ENCODE assay signal across 19 cellular contexts in the genomic region with DNA sequence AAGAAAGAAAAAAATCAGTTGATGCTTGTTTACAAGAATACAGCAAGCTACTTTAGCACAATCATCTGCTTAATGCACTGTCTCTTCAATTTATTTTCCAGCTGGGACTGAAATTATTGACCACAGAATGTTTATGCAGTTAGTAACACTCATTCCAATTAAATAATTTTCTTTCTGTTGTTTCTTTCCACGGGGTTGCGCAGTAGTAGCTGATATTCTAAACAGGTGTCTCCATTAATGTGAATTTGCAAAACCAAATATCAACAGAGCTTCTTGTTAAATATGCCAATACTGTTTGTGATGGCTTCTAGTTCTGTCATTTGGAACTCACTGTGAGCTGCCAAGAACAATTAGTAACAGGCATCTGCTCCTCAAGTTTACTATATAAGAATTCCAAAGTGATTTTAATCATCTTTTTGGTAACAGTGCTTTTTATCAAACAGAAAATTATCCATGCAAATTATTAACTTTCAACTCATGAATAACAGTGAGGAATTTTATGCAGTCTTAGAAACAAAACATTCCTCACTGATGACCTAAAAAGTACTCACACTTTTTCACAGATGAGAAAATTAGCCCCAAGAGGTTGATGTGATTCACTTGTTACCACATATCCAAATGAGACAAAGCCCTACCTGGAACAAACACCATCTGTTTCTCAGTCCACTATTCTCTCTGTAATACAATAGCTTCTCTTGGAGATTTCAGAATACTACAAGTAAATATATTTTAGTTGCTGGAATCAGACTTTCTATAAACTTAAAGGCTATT.
A peak's percentile ranks its signal among the peaks of the same experiment; 100 is the strongest.
DNase-seq lines count a peak whose midpoint lies in the region; TF ChIP-seq lines count a peak whose summit lies in the region.
"Had no signal": no experiment of that assay in that cellular context is flagged by ENCODE, and none has a peak within 500 bp of the region (broad histone marks: within the 10 kb centered on the region; RNA-seq: fewer than 3 reads in every experiment).

No MANE protein-coding gene starts in this region.

- no peak overlapping the region for H2BK120ac ChIP-seq in mesenchymal stem cell (ENCODE audit: low read depth, low read length)

- no peak overlapping the region for H2AK5ac ChIP-seq in mesenchymal stem cell (ENCODE audit: low read length, severe bottlenecking)

- H3K4me3 Mint-ChIP-seq in type B pancreatic cell (no peak overlapping the region), chondrocyte (ENCODE audit: unreplicated experiment) (no peak overlapping the region)
- H3K4me3 Mint-ChIP-seq: activated naive CD8-positive, alpha-beta T cell treated with anti-CD3 and anti-CD28 coated beads for 36 hours; T-helper 1 cell treated with Interleukin-12 subunit alpha and Interleukin-12 subunit beta and Interleukin-4 antibody, amounts not matched to agents 30 μg/mL and 1 μg/mL, for 36 hours had no signal

- TF ChIP-seq CTCF in type B pancreatic cell (conservative IDR thresholded peaks at IDR 0.05) (no peak), chondrocyte (IDR thresholded peaks at IDR 0.05) (no peak)

- H3K23ac ChIP-seq in mesenchymal stem cell (ENCODE audit: low read length in 2 of 2): no peak overlapping the region

- H3K9me3 Mint-ChIP-seq in type B pancreatic cell: peaks cover 4% of the 10 kb centered on the region
- peaks cover 4% of the 10 kb centered on the region for H3K9me3 Mint-ChIP-seq in chondrocyte (ENCODE audit: low read depth)
- H3K9me3 Mint-ChIP-seq: activated naive CD8-positive, alpha-beta T cell treated with anti-CD3 and anti-CD28 coated beads for 36 hours; T-helper 1 cell treated with Interleukin-12 subunit alpha and Interleukin-12 subunit beta and Interleukin-4 antibody, amounts not matched to agents 30 μg/mL and 1 μg/mL, for 36 hours had no signal

- no peaks in the 10 kb centered on the region for H3K36me3 ChIP-seq in mesenchymal stem cell (ENCODE audit: control insufficient read depth in 1 of 2, insufficient read depth in 2 of 2, low read depth in 1 of 2, low read length in 2 of 2)
- H3K36me3 ChIP-seq: thoracic aorta had no signal

- peak overlapping the region; percentile 97 for H3K27ac ChIP-seq in mesenchymal stem cell (ENCODE audit: low read length, poor library complexity, severe bottlenecking)
- H3K27ac ChIP-seq: coronary artery, thoracic aorta had no signal

- H2BK12ac ChIP-seq in mesenchymal stem cell (ENCODE audit: low read length in 2 of 2): no peak overlapping the region

- H3K36me3 Mint-ChIP-seq in type B pancreatic cell (no peaks in the 10 kb centered on the region), chondrocyte (ENCODE audit: low read depth) (no peaks in the 10 kb centered on the region)
- H3K36me3 Mint-ChIP-seq: activated naive CD8-positive, alpha-beta T cell treated with anti-CD3 and anti-CD28 coated beads for 36 hours had no signal

- peak overlapping the region; percentile 34 for H3K9ac ChIP-seq in mesenchymal stem cell (ENCODE audit: low read length)

- peaks cover 2% of the 10 kb centered on the region for H3K4me1 ChIP-seq in mesenchymal stem cell (ENCODE audit: control insufficient read depth, insufficient read depth, low read depth, low read length)

- H3K4me2 ChIP-seq in mesenchymal stem cell (ENCODE audit: low read length, poor library complexity, severe bottlenecking): no peak overlapping the region

- H3K27ac Mint-ChIP-seq in type B pancreatic cell: no peak overlapping the region
- no peak overlapping the region for H3K27ac Mint-ChIP-seq in chondrocyte (ENCODE audit: unreplicated experiment)
- H3K27ac Mint-ChIP-seq: activated naive CD8-positive, alpha-beta T cell treated with anti-CD3 and anti-CD28 coated beads for 36 hours; T-helper 1 cell treated with Interleukin-12 subunit alpha and Interleukin-12 subunit beta and Interleukin-4 antibody, amounts not matched to agents 30 μg/mL and 1 μg/mL, for 36 hours had no signal

- no peak overlapping the region for H3K4me3 ChIP-seq in mesenchymal stem cell (ENCODE audit: insufficient read depth in 1 of 2, low read depth in 1 of 2, low read length in 2 of 2)
- H3K4me3 ChIP-seq: coronary artery, GM12878, thoracic aorta had no signal

- no peaks in the 10 kb centered on the region for H3K9me3 ChIP-seq in mesenchymal stem cell (ENCODE audit: control insufficient read depth, low read length)
- H3K9me3 ChIP-seq: thoracic aorta had no signal

- H2BK15ac ChIP-seq in mesenchymal stem cell (ENCODE audit: low read depth, poor library complexity, severe bottlenecking): no peak overlapping the region

- H2AFZ ChIP-seq in mesenchymal stem cell (ENCODE audit: low read depth, low read length): no peak overlapping the region

- DNase-seq in Ammon's horn (ENCODE audit: low spot score) (peak; percentile 21), LHCN-M2 (ENCODE audit: low read depth) (peak; percentile 91), cerebellar cortex (ENCODE audit: low spot score) (peak; percentile 85), mesenchymal stem cell (no peak), type B pancreatic cell (ENCODE audit: extremely low spot score, unreplicated experiment) (no peak), SW 1271 (lab: John Stamatoyannopoulos, UW) (no peak), chondrocyte (ENCODE audit: low spot score) (no peak), ureter (ENCODE audit: low spot score) (no peak)
- DNase-seq: activated CD4-positive, CD25-positive, alpha-beta regulatory T cell treated with anti-CD3 and anti-CD28 coated beads, Interleukin-2, amount 50 U/mL, for 72 hours; activated naive CD8-positive, alpha-beta T cell treated with anti-CD3 and anti-CD28 coated beads for 36 hours; activated T-cell treated with anti-CD3 and anti-CD28 coated beads for 4 hours; AML-193; DMS53; NCI-H510A; posterior cingulate gyrus had no signal

- H3K4me1 Mint-ChIP-seq in type B pancreatic cell (ENCODE audit: unreplicated experiment) (no peaks in the 10 kb centered on the region), chondrocyte (ENCODE audit: low read depth) (peaks cover 10% of the 10 kb centered on the region)
- H3K4me1 Mint-ChIP-seq: activated naive CD8-positive, alpha-beta T cell treated with anti-CD3 and anti-CD28 coated beads for 36 hours had no signal

- H2BK5ac ChIP-seq in mesenchymal stem cell (ENCODE audit: low read depth, low read length, poor library complexity, severe bottlenecking): peak overlapping the region; percentile 19

- no peak overlapping the region for H4K91ac ChIP-seq in mesenchymal stem cell (ENCODE audit: low read length)

- no peaks in the 10 kb centered on the region for H3K79me1 ChIP-seq in mesenchymal stem cell (replicated peaks; ENCODE audit: low read length, poor library complexity, severe bottlenecking)

- no peak overlapping the region for H3K4ac ChIP-seq in mesenchymal stem cell (ENCODE audit: low read depth in 1 of 2, low read length in 2 of 2)

- no peaks in the 10 kb centered on the region for H3K27me3 ChIP-seq in mesenchymal stem cell (ENCODE audit: control insufficient read depth in 1 of 2, insufficient read depth in 1 of 2, low read length in 2 of 2)

- H4K8ac ChIP-seq in mesenchymal stem cell (ENCODE audit: low read length): no peak overlapping the region

- no CpG with 5 or more reads among the region's 2 CpGs for WGBS in mesenchymal stem cell

- H3K18ac ChIP-seq in mesenchymal stem cell (ENCODE audit: low read depth in 1 of 2, low read length in 2 of 2): no peak overlapping the region

- H3K14ac ChIP-seq in mesenchymal stem cell (ENCODE audit: low read length in 2 of 2): no peak overlapping the region

- H3K27me3 Mint-ChIP-seq in type B pancreatic cell (no peaks in the 10 kb centered on the region), chondrocyte (ENCODE audit: low read depth) (no peaks in the 10 kb centered on the region)
- H3K27me3 Mint-ChIP-seq: activated naive CD8-positive, alpha-beta T cell treated with anti-CD3 and anti-CD28 coated beads for 36 hours had no signal

Comparison
In these comparisons a context has a peak if more than half of its experiments do, and no peak if none do; other contexts are left out.
1. DNase-seq: peak in Ammon's horn (single experiment), LHCN-M2 (single experiment) and cerebellar cortex (single experiment); none in mesenchymal stem cell (single experiment), type B pancreatic cell (single experiment), SW 1271 (0 of 2), chondrocyte (single experiment) and ureter (single experiment).